In genomic region chr5:38556599-38557308, GRCh38 we compare ENCODE assay signal across 8 cellular contexts. TPM values are rescaled to one million over a fixed set of nuclear protein-coding genes. Genes with fewer than 3 reads are reported as not detected.
DNase-seq lines count a peak whose midpoint lies in the region; ATAC-seq and TF ChIP-seq lines count a peak whose summit lies in the region.

Gene LIFR (minus strand): TSS chr5:38556646. CDS start chr5:38530647, 25,999 bp downstream.

- ATAC-seq in HG03521 (IDR thresholded peaks at IDR 0.05; ENCODE audit: unreplicated experiment), result peak; percentile 20

- peak within 1 kb of the TSS; percentile 96 for H2AFZ ChIP-seq in neuronal stem cell (ENCODE audit: low read length)

- peak; percentile 73 to 86 for DNase-seq in NCI-H187 (lab: John Stamatoyannopoulos, UW)
- DNase-seq in NCI-H187 treated with DMSO at 0.1 percent for 48 hours (lab: John Stamatoyannopoulos, UW), result no peak
- DNase-seq in SHP77 treated with DMSO at 0.1 percent for 48 hours (lab: John Stamatoyannopoulos, UW), result peak; percentile 85
- DNase-seq in glutamatergic neuron, result peak; percentile 89
- peak; percentile 85 for DNase-seq in neuronal stem cell (ENCODE audit: low spot score)
- peak; percentile 78 to 91 for DNase-seq in tibial artery

- no peaks in the 10 kb centered on the region for H3K36me3 ChIP-seq in neuronal stem cell (replicated peaks in 1 of 2; ENCODE audit: control insufficient read depth in 2 of 2, insufficient read depth in 2 of 2, low read length in 2 of 2)
- H3K36me3 ChIP-seq in tibial artery, result no peaks in the 10 kb centered on the region

- no peak within 1 kb of the TSS for H2AK5ac ChIP-seq in neuronal stem cell (ENCODE audit: low read depth, low read length)

- peaks cover 2% of the 10 kb centered on the region for H3K27me3 Mint-ChIP-seq in glutamatergic neuron (ENCODE audit: unreplicated experiment)

- peaks cover 20% of the 10 kb centered on the region for H3K4me1 Mint-ChIP-seq in glutamatergic neuron (ENCODE audit: low read depth, unreplicated experiment)

- WGBS in adipose tissue, 3 donors, result 0 to 1% (median 1%) methylated on average over 51 to 88 of the region's 88 CpGs
- no CpG with 5 or more reads among the region's 88 CpGs for WGBS in neuronal stem cell (ENCODE audit: extremely low coverage in 2 of 2, insufficient read length in 2 of 2, insufficient replicate concordance in 1 of 2), 2 donors

- peak within 1 kb of the TSS; percentile 94 for H3K27ac ChIP-seq in adipose tissue (ENCODE audit: low read depth, low read length)
- peak within 1 kb of the TSS; percentile 91 for H3K27ac ChIP-seq in neuronal stem cell (replicated peaks; ENCODE audit: low read length)
- H3K27ac ChIP-seq in tibial artery, result peak within 1 kb of the TSS; percentile 99

- H2BK15ac ChIP-seq in neuronal stem cell (ENCODE audit: low read length), result peak within 1 kb of the TSS; percentile 92

- peak within 1 kb of the TSS; percentile 100 for H3K18ac ChIP-seq in neuronal stem cell (ENCODE audit: low read length)

- no peak within 1 kb of the TSS for H4K8ac ChIP-seq in neuronal stem cell (ENCODE audit: low read depth, low read length)

- H3K4ac ChIP-seq in neuronal stem cell (ENCODE audit: low read length), result peak within 1 kb of the TSS; percentile 79

- H3K9me3 ChIP-seq in neuronal stem cell (replicated peaks in 1 of 2; ENCODE audit: control insufficient read depth in 2 of 2, insufficient read depth in 1 of 2, low read depth in 1 of 2, low read length in 2 of 2) (no peaks in the 10 kb centered on the region), tibial artery (no peaks in the 10 kb centered on the region)

- H3K9me3 Mint-ChIP-seq in glutamatergic neuron (ENCODE audit: unreplicated experiment), result peaks cover 9% of the 10 kb centered on the region

- no peak within 1 kb of the TSS for H2BK120ac ChIP-seq in neuronal stem cell (ENCODE audit: low read depth, low read length)

- H2BK12ac ChIP-seq in neuronal stem cell (ENCODE audit: low read length), result peak within 1 kb of the TSS; percentile 50

- H3K27me3 ChIP-seq in neuronal stem cell (ENCODE audit: control insufficient read depth in 3 of 3, insufficient read depth in 3 of 3, low read depth in 1 of 3, low read length in 3 of 3), result peaks cover 0 to 14% (median 0%) of the 10 kb centered on the region in 3 experiments
- H3K27me3 ChIP-seq in tibial artery, result no peaks in the 10 kb centered on the region

- peak within 1 kb of the TSS; percentile 98 for H3K9ac ChIP-seq in neuronal stem cell (ENCODE audit: low read depth, low read length, poor library complexity)

- H3K14ac ChIP-seq in neuronal stem cell (ENCODE audit: low read length), result peak within 1 kb of the TSS; percentile 98

- H3K4me1 ChIP-seq in neuronal stem cell (ENCODE audit: control insufficient read depth in 2 of 2, insufficient read depth in 1 of 2, low read depth in 1 of 2, low read length in 2 of 2) (peaks cover 0 to 18% of the 10 kb centered on the region in 2 donors), tibial artery (peaks cover 0 to 41% (median 6%) of the 10 kb centered on the region in 4 donors)

- H3K4me3 ChIP-seq in neuronal stem cell (ENCODE audit: low read length in 2 of 2) (peak within 1 kb of the TSS; percentile 94 to 97), tibial artery (peak within 1 kb of the TSS; percentile 72 to 90)

- peak within 1 kb of the TSS; percentile 99 for H3K4me3 Mint-ChIP-seq in glutamatergic neuron (ENCODE audit: unreplicated experiment)

- H3K36me3 Mint-ChIP-seq in glutamatergic neuron (ENCODE audit: unreplicated experiment), result peaks cover 4% of the 10 kb centered on the region

- intact Hi-C loops in tibial artery (cut with DNase I; ENCODE audit: low total_unique reads), result loop anchor here (5.0 to 10.0 kb wide), 2 partner anchors 109 to 228 kb away; no protein-coding TSS in a partner anchor

- peak within 1 kb of the TSS; percentile 77 for H3K4me2 ChIP-seq in neuronal stem cell (ENCODE audit: insufficient read depth, low read length, poor library complexity, severe bottlenecking)

- TF ChIP-seq CTCF in glutamatergic neuron (IDR thresholded peaks at IDR 0.05; ENCODE audit: partially characterized antibody, unreplicated experiment), result no peak
- TF ChIP-seq CTCF in tibial artery (IDR thresholded peaks at IDR 0.05), result peak in 1 of 2 experiments; percentile 6

- H3K23ac ChIP-seq in neuronal stem cell (ENCODE audit: low read depth, low read length, poor library complexity), result peak within 1 kb of the TSS; percentile 99

- H4K91ac ChIP-seq in neuronal stem cell (ENCODE audit: low read depth, low read length, poor library complexity), result no peak within 1 kb of the TSS

- H2BK5ac ChIP-seq in neuronal stem cell (ENCODE audit: low read length), result peak within 1 kb of the TSS; percentile 93

- H3K79me1 ChIP-seq in neuronal stem cell (ENCODE audit: low read depth, low read length), result no peaks in the 10 kb centered on the region

- H3K27ac Mint-ChIP-seq in glutamatergic neuron (ENCODE audit: unreplicated experiment), result peak within 1 kb of the TSS; percentile 96

RNA-seq across cellular contexts. Expression of gene LIFR, which starts in this region (rescaled TPM):
- polyA plus RNA-seq in adipose tissue, result 10 to 100 TPM in 2 of 3 donors, 1 to 10 TPM in 1; 8.2 to 23.7 (median 18.7) TPM
- total RNA-seq in glutamatergic neuron (ENCODE audit: unreplicated experiment), result 41.6 TPM
- polyA plus RNA-seq in neuronal stem cell (2013, experiment 1 of 2), result 2.1 TPM
- 2.0 TPM for polyA plus RNA-seq in neuronal stem cell (2013, experiment 2 of 2)
